Comparison of ENCODE assay signal across 2 cellular contexts in the genomic region with DNA sequence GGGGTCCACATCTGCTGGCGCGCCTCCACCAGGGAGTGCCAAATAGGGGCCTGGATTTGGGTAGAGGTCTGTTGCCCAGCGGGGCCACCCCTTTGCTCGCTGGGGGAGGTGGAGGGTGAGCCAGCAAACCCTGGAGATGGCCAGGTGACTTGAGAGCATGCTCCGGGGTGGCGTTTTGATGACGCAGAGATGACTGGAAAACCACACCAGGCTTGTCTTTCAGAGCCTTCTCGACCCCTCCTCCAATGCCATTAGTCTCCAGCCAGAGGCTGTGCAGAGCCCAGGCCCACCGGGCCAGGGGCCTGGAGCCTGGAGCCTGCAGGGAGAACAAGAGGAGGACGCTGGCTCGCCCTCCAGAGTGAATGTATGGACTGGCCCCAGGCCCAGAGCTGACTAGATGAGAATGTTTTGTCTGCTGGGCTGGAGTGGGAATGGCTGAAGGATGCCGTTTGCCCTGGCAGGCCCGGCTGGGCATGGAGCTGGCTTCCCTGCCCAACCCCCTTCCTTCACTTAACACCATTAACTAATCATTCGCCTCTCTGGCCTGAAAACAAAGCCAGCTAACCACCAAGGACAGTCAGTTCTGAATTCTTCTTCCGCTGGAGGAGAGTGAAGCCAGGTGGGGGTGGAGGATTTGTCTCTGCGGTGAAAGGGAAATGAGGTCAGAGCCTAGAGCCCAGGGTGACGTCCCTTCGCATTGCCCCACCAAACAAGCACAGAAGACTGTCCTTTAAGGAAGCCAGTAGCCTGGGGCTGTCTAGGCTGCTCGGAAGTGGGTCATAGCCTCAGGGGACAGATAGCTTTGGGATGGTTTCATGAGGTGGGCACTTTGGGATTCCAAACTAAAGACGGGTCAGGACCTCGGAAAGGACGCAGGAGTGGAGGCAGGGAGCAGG.
TF ChIP-seq lines count a peak whose summit lies in the region.

No MANE protein-coding gene starts in this region.

TF ChIP-seq in SK-N-SH, 30 proteins besides CTCF, POLR2A, EP300 and RAD21 (continued from another document):
- TF ChIP-seq, protein P1, sequence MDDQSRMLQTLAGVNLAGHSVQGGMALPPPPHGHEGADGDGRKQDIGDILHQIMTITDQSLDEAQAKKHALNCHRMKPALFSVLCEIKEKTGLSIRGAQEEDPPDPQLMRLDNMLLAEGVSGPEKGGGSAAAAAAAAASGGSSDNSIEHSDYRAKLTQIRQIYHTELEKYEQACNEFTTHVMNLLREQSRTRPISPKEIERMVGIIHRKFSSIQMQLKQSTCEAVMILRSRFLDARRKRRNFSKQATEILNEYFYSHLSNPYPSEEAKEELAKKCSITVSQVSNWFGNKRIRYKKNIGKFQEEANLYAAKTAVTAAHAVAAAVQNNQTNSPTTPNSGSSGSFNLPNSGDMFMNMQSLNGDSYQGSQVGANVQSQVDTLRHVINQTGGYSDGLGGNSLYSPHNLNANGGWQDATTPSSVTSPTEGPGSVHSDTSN (IDR thresholded peaks at IDR 0.05): no peak

TF ChIP-seq in SK-N-SH treated with all-trans-retinoic acid at 6 μM for 48 hours, 23 proteins besides CTCF, POLR2A, EP300 and RAD21 (continued from another document):
- TF ChIP-seq, protein P2, sequence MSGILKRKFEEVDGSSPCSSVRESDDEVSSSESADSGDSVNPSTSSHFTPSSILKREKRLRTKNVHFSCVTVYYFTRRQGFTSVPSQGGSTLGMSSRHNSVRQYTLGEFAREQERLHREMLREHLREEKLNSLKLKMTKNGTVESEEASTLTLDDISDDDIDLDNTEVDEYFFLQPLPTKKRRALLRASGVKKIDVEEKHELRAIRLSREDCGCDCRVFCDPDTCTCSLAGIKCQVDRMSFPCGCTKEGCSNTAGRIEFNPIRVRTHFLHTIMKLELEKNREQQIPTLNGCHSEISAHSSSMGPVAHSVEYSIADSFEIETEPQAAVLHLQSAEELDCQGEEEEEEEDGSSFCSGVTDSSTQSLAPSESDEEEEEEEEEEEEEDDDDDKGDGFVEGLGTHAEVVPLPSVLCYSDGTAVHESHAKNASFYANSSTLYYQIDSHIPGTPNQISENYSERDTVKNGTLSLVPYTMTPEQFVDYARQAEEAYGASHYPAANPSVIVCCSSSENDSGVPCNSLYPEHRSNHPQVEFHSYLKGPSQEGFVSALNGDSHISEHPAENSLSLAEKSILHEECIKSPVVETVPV (CRISPR knock-in tag; IDR thresholded peaks at IDR 0.05): no peak
- TF ChIP-seq ZFP30 (CRISPR knock-in tag; IDR thresholded peaks at IDR 0.05): no peak
- TF ChIP-seq GLIS3 (CRISPR knock-in tag; IDR thresholded peaks at IDR 0.05): no peak
- TF ChIP-seq OSR1 (CRISPR knock-in tag; IDR thresholded peaks at IDR 0.05): no peak
- no peak for TF ChIP-seq TCF4 (CRISPR knock-in tag; IDR thresholded peaks at IDR 0.05; ENCODE audit: borderline replicate concordance)
- TF ChIP-seq ZFP3 (CRISPR knock-in tag; IDR thresholded peaks at IDR 0.05): no peak
- no peak for TF ChIP-seq ISL1 (CRISPR knock-in tag; IDR thresholded peaks at IDR 0.05)
- TF ChIP-seq, protein P3, sequence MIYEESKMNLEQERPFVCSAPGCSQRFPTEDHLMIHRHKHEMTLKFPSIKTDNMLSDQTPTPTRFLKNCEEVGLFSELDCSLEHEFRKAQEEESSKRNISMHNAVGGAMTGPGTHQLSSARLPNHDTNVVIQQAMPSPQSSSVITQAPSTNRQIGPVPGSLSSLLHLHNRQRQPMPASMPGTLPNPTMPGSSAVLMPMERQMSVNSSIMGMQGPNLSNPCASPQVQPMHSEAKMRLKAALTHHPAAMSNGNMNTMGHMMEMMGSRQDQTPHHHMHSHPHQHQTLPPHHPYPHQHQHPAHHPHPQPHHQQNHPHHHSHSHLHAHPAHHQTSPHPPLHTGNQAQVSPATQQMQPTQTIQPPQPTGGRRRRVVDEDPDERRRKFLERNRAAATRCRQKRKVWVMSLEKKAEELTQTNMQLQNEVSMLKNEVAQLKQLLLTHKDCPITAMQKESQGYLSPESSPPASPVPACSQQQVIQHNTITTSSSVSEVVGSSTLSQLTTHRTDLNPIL (CRISPR knock-in tag; IDR thresholded peaks at IDR 0.05; ENCODE audit: low read depth): no peak
- TF ChIP-seq ARNTL (CRISPR knock-in tag; IDR thresholded peaks at IDR 0.05; ENCODE audit: borderline replicate concordance, low read depth): no peak
- TF ChIP-seq TOX (CRISPR knock-in tag; IDR thresholded peaks at IDR 0.05; ENCODE audit: borderline replicate concordance): no peak
- TF ChIP-seq, protein P4, sequence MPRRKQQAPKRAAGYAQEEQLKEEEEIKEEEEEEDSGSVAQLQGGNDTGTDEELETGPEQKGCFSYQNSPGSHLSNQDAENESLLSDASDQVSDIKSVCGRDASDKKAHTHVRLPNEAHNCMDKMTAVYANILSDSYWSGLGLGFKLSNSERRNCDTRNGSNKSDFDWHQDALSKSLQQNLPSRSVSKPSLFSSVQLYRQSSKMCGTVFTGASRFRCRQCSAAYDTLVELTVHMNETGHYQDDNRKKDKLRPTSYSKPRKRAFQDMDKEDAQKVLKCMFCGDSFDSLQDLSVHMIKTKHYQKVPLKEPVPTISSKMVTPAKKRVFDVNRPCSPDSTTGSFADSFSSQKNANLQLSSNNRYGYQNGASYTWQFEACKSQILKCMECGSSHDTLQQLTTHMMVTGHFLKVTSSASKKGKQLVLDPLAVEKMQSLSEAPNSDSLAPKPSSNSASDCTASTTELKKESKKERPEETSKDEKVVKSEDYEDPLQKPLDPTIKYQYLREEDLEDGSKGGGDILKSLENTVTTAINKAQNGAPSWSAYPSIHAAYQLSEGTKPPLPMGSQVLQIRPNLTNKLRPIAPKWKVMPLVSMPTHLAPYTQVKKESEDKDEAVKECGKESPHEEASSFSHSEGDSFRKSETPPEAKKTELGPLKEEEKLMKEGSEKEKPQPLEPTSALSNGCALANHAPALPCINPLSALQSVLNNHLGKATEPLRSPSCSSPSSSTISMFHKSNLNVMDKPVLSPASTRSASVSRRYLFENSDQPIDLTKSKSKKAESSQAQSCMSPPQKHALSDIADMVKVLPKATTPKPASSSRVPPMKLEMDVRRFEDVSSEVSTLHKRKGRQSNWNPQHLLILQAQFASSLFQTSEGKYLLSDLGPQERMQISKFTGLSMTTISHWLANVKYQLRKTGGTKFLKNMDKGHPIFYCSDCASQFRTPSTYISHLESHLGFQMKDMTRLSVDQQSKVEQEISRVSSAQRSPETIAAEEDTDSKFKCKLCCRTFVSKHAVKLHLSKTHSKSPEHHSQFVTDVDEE (CRISPR knock-in tag; IDR thresholded peaks at IDR 0.05): no peak
- no peak for TF ChIP-seq ZC3H10 (CRISPR knock-in tag; IDR thresholded peaks at IDR 0.05)
- no peak for TF ChIP-seq CSDC2 (CRISPR knock-in tag; IDR thresholded peaks at IDR 0.05)
- no peak for TF ChIP-seq ZNF8 (CRISPR knock-in tag; IDR thresholded peaks at IDR 0.05)
